ENCODE assay signal across 23 cellular contexts in the genomic region with DNA sequence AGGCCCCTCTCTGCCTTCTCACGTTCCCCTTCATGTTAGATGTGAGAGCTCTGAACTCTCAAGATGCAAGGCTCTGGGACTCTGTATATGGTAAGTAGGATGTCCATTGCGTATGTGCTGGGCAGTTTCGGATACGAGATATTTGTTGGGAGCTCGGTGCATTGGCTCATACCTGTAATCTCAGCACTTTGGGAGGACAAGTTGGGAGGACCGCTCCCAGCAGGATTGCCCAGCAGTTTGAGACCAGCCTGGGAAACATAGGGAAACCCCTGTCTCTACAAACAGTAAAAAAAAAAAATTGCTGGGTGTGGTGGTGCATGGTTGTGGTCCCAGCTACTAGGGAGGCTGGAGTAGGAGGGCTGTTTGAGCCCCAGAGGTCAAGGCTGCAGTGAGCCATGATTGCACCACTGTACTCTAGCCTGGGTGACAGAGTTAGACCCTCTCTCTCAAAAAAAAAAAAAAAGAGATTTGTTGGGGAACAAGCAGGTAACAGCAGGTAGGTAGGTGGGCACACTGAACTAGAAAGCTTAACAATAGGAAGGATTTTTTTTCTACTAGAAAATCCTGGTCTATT. TPM values are rescaled to one million over a fixed set of nuclear protein-coding genes. Genes with fewer than 3 reads are reported as not detected.
"Had no signal": no experiment of that assay in that cellular context is flagged by ENCODE, and none has a peak within 500 bp of the region (broad histone marks: within the 10 kb centered on the region; RNA-seq: fewer than 3 reads in every experiment).

No MANE protein-coding gene starts in this region.

- H3K4me3 Mint-ChIP-seq: activated CD4-positive, alpha-beta memory T cell treated with anti-CD3 and anti-CD28 coated beads, Interleukin-2, amount 10 ng/mL, durations not matched to agents 7 days and 5 days; activated CD4-positive, alpha-beta T cell treated with anti-CD3 and anti-CD28 coated beads, Interleukin-2, amount 10 ng/mL, durations not matched to agents 24 days and 14 days; activated naive CD8-positive, alpha-beta T cell; activated T-helper 1 cell treated with anti-CD3 and anti-CD28 coated beads, Interleukin-12 subunit alpha, Interleukin-12 subunit beta, Interleukin-2, Interleukin-4 antibody, amounts not matched to agents 30 ng/mL and 10 ng/mL and 1 ng/mL, durations not matched to agents 14 hours and 24 hours and 36 hours; central memory CD8-positive, alpha-beta T cell; memory B cell; neural progenitor cell had no signal

- H3K9me3 ChIP-seq: breast epithelium, esophagus muscularis mucosa, gastroesophageal sphincter, heart right ventricle, mucosa of descending colon, spleen, thoracic aorta, upper lobe of left lung had no signal

- H3K36me3 ChIP-seq: breast epithelium, esophagus muscularis mucosa, gastroesophageal sphincter, heart right ventricle, neural progenitor cell, spleen, thoracic aorta, upper lobe of left lung had no signal

- H3K27ac ChIP-seq: breast epithelium, esophagus muscularis mucosa, heart right ventricle, thoracic aorta, upper lobe of left lung had no signal

- H3K9ac ChIP-seq: neural progenitor cell had no signal

- H3K36me3 Mint-ChIP-seq: activated naive CD8-positive, alpha-beta T cell; neural progenitor cell had no signal

- H3K4me3 ChIP-seq: breast epithelium, esophagus muscularis mucosa, gastroesophageal sphincter, heart right ventricle, mucosa of descending colon, neural progenitor cell, spleen, thoracic aorta, upper lobe of left lung had no signal

- H3K27ac Mint-ChIP-seq: activated CD4-positive, alpha-beta memory T cell treated with anti-CD3 and anti-CD28 coated beads, Interleukin-2, amount 10 ng/mL, durations not matched to agents 7 days and 5 days; activated CD4-positive, alpha-beta T cell treated with anti-CD3 and anti-CD28 coated beads, Interleukin-2, amount 10 ng/mL, durations not matched to agents 24 days and 14 days; activated naive CD8-positive, alpha-beta T cell; activated T-helper 1 cell treated with anti-CD3 and anti-CD28 coated beads, Interleukin-12 subunit alpha, Interleukin-12 subunit beta, Interleukin-2, Interleukin-4 antibody, amounts not matched to agents 30 ng/mL and 10 ng/mL and 1 ng/mL, durations not matched to agents 14 hours and 24 hours and 36 hours; memory B cell; neural progenitor cell had no signal

- DNase-seq: activated CD4-positive, alpha-beta memory T cell treated with anti-CD3 and anti-CD28 coated beads, Interleukin-2, amount 10 ng/mL, durations not matched to agents 7 days and 5 days; activated CD4-positive, alpha-beta T cell treated with anti-CD3 and anti-CD28 coated beads, Interleukin-2, amount 10 ng/mL, durations not matched to agents 24 days and 14 days; activated naive CD4-positive, alpha-beta T cell; activated T-cell treated with anti-CD3 and anti-CD28 coated beads for 4 hours; effector memory CD4-positive, alpha-beta T cell; heart right ventricle; left colon; mucosa of descending colon; retina; spleen; stimulated activated CD4-positive, alpha-beta T cell treated with anti-CD3 and anti-CD28 coated beads, Interleukin-4, amount 100 ng/mL, for 1 hour; stimulated activated naive CD4-positive, alpha-beta T cell treated with Interleukin-2 at 50 U/mL for 16 hours; upper lobe of left lung had no signal

- H3K27me3 Mint-ChIP-seq: activated CD4-positive, alpha-beta memory T cell treated with anti-CD3 and anti-CD28 coated beads, Interleukin-2, amount 10 ng/mL, durations not matched to agents 7 days and 5 days; activated CD4-positive, alpha-beta T cell treated with anti-CD3 and anti-CD28 coated beads, Interleukin-2, amount 10 ng/mL, durations not matched to agents 24 days and 14 days; activated naive CD8-positive, alpha-beta T cell; central memory CD8-positive, alpha-beta T cell; memory B cell had no signal

- H2AFZ ChIP-seq: neural progenitor cell had no signal

- H3K9me3 Mint-ChIP-seq: activated CD4-positive, alpha-beta memory T cell treated with anti-CD3 and anti-CD28 coated beads, Interleukin-2, amount 10 ng/mL, durations not matched to agents 7 days and 5 days; activated CD4-positive, alpha-beta T cell treated with anti-CD3 and anti-CD28 coated beads, Interleukin-2, amount 10 ng/mL, durations not matched to agents 24 days and 14 days; activated T-helper 1 cell treated with anti-CD3 and anti-CD28 coated beads, Interleukin-12 subunit alpha, Interleukin-12 subunit beta, Interleukin-2, Interleukin-4 antibody, amounts not matched to agents 30 ng/mL and 10 ng/mL and 1 ng/mL, durations not matched to agents 14 hours and 24 hours and 36 hours; central memory CD8-positive, alpha-beta T cell; memory B cell; neural progenitor cell had no signal

- ATAC-seq: activated CD4-positive, CD25-positive, alpha-beta regulatory T cell treated with anti-CD3 and anti-CD28 coated beads, Interleukin-2, amount 50 U/mL, for 24 hours; gastroesophageal sphincter; heart right ventricle; left colon; mucosa of descending colon had no signal

- H3K27me3 ChIP-seq: breast epithelium, esophagus muscularis mucosa, gastroesophageal sphincter, heart right ventricle, neural progenitor cell, spleen, upper lobe of left lung had no signal

RNA-seq across cellular contexts. Expression of gene MORN3, which starts 46.5 kb away (rescaled TPM):
- total RNA-seq: left colon had no signal
